ENCODE assay signal across 8 cellular contexts in the genomic region with DNA sequence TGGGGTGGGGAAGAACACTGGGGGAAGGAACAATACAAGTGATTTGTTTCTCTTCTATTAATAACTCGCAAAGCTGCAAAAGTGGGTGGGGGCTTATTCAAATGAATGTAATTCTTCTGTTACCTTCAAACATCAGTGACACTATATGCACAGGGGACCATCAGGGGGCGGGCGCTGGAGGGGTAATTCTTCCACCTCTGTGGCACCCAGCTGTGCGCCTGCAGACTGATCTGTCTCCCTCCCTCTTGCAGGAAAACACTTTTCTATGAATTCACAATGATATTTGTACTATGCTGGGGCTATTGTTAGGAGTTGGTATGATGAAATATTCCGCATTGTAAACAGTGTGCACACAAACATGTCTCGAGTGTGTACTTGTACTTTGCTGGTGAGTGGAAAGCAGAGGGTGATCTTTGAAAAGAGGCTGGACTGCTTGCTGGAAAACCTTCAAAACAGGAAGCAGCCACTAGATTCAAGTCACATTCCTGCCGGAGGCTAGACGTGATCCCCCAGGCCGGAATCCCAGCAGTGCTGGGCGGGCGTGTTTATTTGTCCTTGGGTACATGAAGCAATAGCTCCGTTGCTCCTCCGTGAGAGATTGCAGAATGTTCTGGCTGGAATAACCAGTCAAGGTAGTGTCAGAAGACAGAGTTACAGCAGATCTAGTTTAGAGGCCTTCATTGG. TPM values are rescaled to one million over a fixed set of nuclear protein-coding genes. Genes with fewer than 3 reads are reported as not detected.
DNase-seq lines count a peak whose midpoint lies in the region; ATAC-seq and TF ChIP-seq lines count a peak whose summit lies in the region.

No MANE protein-coding gene starts in this region.

- no peak overlapping the region for H4K5ac ChIP-seq in H9 (ENCODE audit: insufficient read length, low read depth, low read length)

- H2BK15ac ChIP-seq in H9 (ENCODE audit: low read depth, low read length): no peak overlapping the region

- H2BK12ac ChIP-seq in H9 (ENCODE audit: insufficient read length, low read depth, low read length): no peak overlapping the region

- no peak overlapping the region for H4K91ac ChIP-seq in H9 (ENCODE audit: insufficient read length, low read depth, low read length)

- H3K4ac ChIP-seq in H9 (ENCODE audit: low read depth, low read length): no peak overlapping the region

- ATAC-seq in GM21723 (IDR thresholded peaks at IDR 0.05; ENCODE audit: unreplicated experiment) (no peak), HG02852 (IDR thresholded peaks at IDR 0.05; ENCODE audit: unreplicated experiment) (no peak)

- peaks cover 5% of the 10 kb centered on the region for H3K27me3 Mint-ChIP-seq in H9 (ENCODE audit: low read depth)
- H3K27me3 Mint-ChIP-seq in activated naive CD8-positive, alpha-beta T cell treated with anti-CD3 and anti-CD28 coated beads for 36 hours: no peaks in the 10 kb centered on the region

- H3K4me3 ChIP-seq in hepatocyte (no peak overlapping the region), smooth muscle cell (no peak overlapping the region)

- H3K4me3 Mint-ChIP-seq in H9: peak overlapping the region in 1 of 2 experiments; percentile 13; a peak in 2 of 5 replicates
- H3K4me3 Mint-ChIP-seq in activated naive CD8-positive, alpha-beta T cell treated with anti-CD3 and anti-CD28 coated beads for 36 hours: no peak overlapping the region

- H3K4me1 ChIP-seq in H9 (ENCODE audit: insufficient read depth, low read length): peaks cover 10% of the 10 kb centered on the region
- H3K4me1 ChIP-seq in hepatocyte (ENCODE audit: insufficient read depth): peaks cover 21% of the 10 kb centered on the region
- peaks cover 9% of the 10 kb centered on the region for H3K4me1 ChIP-seq in smooth muscle cell (ENCODE audit: low read depth)

- no peaks in the 10 kb centered on the region for H3K9me3 ChIP-seq in H9 (ENCODE audit: control insufficient read depth, low read depth, low read length)
- no peaks in the 10 kb centered on the region for H3K9me3 ChIP-seq in hepatocyte (ENCODE audit: low read depth)
- no peaks in the 10 kb centered on the region for H3K9me3 ChIP-seq in smooth muscle cell (replicated peaks; ENCODE audit: low read depth)

- H4K20me1 ChIP-seq in H9 (ENCODE audit: control insufficient read depth, insufficient read depth, insufficient read length) (no peaks in the 10 kb centered on the region), hepatocyte (ENCODE audit: insufficient read depth, poor library complexity, severe bottlenecking) (no peaks in the 10 kb centered on the region), smooth muscle cell (ENCODE audit: low read depth) (no peaks in the 10 kb centered on the region)

- no peak overlapping the region for H3K56ac ChIP-seq in H9 (ENCODE audit: insufficient read length, low read depth, low read length)

- H3K27ac Mint-ChIP-seq in H9: peak overlapping the region; percentile 59 to 85 (median 75)
- H3K27ac Mint-ChIP-seq in activated naive CD8-positive, alpha-beta T cell treated with anti-CD3 and anti-CD28 coated beads for 36 hours: no peak overlapping the region

- H3K14ac ChIP-seq in H9 (ENCODE audit: insufficient read depth, low read length): no peak overlapping the region

- peaks cover 49 to 59% of the 10 kb centered on the region in 2 experiments for H3K4me1 Mint-ChIP-seq in H9
- no peaks in the 10 kb centered on the region for H3K4me1 Mint-ChIP-seq in activated naive CD8-positive, alpha-beta T cell treated with anti-CD3 and anti-CD28 coated beads for 36 hours

- no peaks in the 10 kb centered on the region for H3K79me1 ChIP-seq in H9 (ENCODE audit: insufficient read depth, low read depth, low read length, poor library complexity, severe bottlenecking)

- no peaks in the 10 kb centered on the region for H3K36me3 Mint-ChIP-seq in H9 (ENCODE audit: insufficient read depth in 1 of 3, low read depth in 3 of 3)
- no peaks in the 10 kb centered on the region for H3K36me3 Mint-ChIP-seq in activated naive CD8-positive, alpha-beta T cell treated with anti-CD3 and anti-CD28 coated beads for 36 hours

- H3K23ac ChIP-seq in H9 (ENCODE audit: insufficient read length, low read depth, low read length): no peak overlapping the region

- no CpG with 5 or more reads among the region's 13 CpGs for WGBS in H9 (ENCODE audit: extremely low coverage, insufficient read length, low lambda C conversion rate)
- WGBS in adipose tissue, 3 donors: 22 to 47% (median 41%) methylated on average over 13 of the region's 13 CpGs
- WGBS in hepatocyte (ENCODE audit: low lambda C conversion rate, missing lambda C conversion rate): 23% methylated on average over 13 of the region's 13 CpGs
- WGBS in smooth muscle cell (ENCODE audit: low lambda C conversion rate): 32% methylated on average over 13 of the region's 13 CpGs

- H3K27ac ChIP-seq in H9 (ENCODE audit: insufficient read length, low read depth, low read length) (peak overlapping the region; percentile 13), adipose tissue (ENCODE audit: low read depth, low read length) (peak overlapping the region; percentile 28), hepatocyte (peak overlapping the region; percentile 90), smooth muscle cell (ENCODE audit: low read depth) (peak overlapping the region; percentile 24)

- H3T11ph ChIP-seq in H9 (ENCODE audit: low read length): no peak overlapping the region

- H3K18ac ChIP-seq in H9 (ENCODE audit: insufficient read length, low read depth, low read length): no peak overlapping the region

- H2BK120ac ChIP-seq in H9 (ENCODE audit: low read depth, low read length, poor library complexity, severe bottlenecking): no peak overlapping the region

- no peak overlapping the region for H4K8ac ChIP-seq in H9 (replicated peaks; ENCODE audit: insufficient read length, low read depth, low read length)

- no peak overlapping the region for H2BK5ac ChIP-seq in H9 (ENCODE audit: insufficient read length, low read length)

- peak overlapping the region; percentile 15 for H3K4me2 ChIP-seq in H9 (ENCODE audit: insufficient read depth, insufficient read length, low read length)
- peak overlapping the region; percentile 62 for H3K4me2 ChIP-seq in hepatocyte
- peak overlapping the region; percentile 62 for H3K4me2 ChIP-seq in smooth muscle cell

- H3K27me3 ChIP-seq in H9 (ENCODE audit: insufficient read depth, low read length) (no peaks in the 10 kb centered on the region), hepatocyte (no peaks in the 10 kb centered on the region), smooth muscle cell (ENCODE audit: low read depth) (no peaks in the 10 kb centered on the region)

- H3K9me2 ChIP-seq in hepatocyte (replicated peaks; ENCODE audit: insufficient read depth): no peaks in the 10 kb centered on the region

- no peak overlapping the region for H2AFZ ChIP-seq in H9 (ENCODE audit: low read length)
- peak overlapping the region; percentile 17 for H2AFZ ChIP-seq in hepatocyte
- peak overlapping the region; percentile 36 for H2AFZ ChIP-seq in smooth muscle cell (ENCODE audit: low read depth)

- no peaks in the 10 kb centered on the region for H3F3A ChIP-seq in smooth muscle cell (ENCODE audit: low read depth)

- no peak overlapping the region for H2BK20ac ChIP-seq in H9 (ENCODE audit: low read depth, low read length, poor library complexity, severe bottlenecking)

- no peaks in the 10 kb centered on the region for H3K23me2 ChIP-seq in H9 (ENCODE audit: insufficient read length, low read depth, low read length, poor library complexity, severe bottlenecking)

- H3K79me2 ChIP-seq in H9 (ENCODE audit: insufficient read depth, low read length): no peaks in the 10 kb centered on the region
- H3K79me2 ChIP-seq in hepatocyte: no peaks in the 10 kb centered on the region
- no peaks in the 10 kb centered on the region for H3K79me2 ChIP-seq in smooth muscle cell (ENCODE audit: low read depth)

- H3K36me3 ChIP-seq in hepatocyte (replicated peaks; ENCODE audit: insufficient read depth, low read depth): no peaks in the 10 kb centered on the region
- H3K36me3 ChIP-seq in smooth muscle cell (ENCODE audit: low read depth): no peaks in the 10 kb centered on the region

- no peaks in the 10 kb centered on the region for H3K9me3 Mint-ChIP-seq in H9
- no peaks in the 10 kb centered on the region for H3K9me3 Mint-ChIP-seq in activated naive CD8-positive, alpha-beta T cell treated with anti-CD3 and anti-CD28 coated beads for 36 hours

- H3K9ac ChIP-seq in H9 (ENCODE audit: extremely low read depth, insufficient read length, low read length) (no peak overlapping the region), smooth muscle cell (ENCODE audit: low read depth) (no peak overlapping the region)

- DNase-seq in H9: peak; percentile 58
- DNase-seq in hepatocyte (ENCODE audit: low spot score): peak; percentile 90
- peak; percentile 13 for DNase-seq in smooth muscle cell (lab: John Stamatoyannopoulos, UW; ENCODE audit: unreplicated experiment)
- no peak for DNase-seq in activated naive CD8-positive, alpha-beta T cell treated with anti-CD3 and anti-CD28 coated beads for 36 hours
- DNase-seq in NCI-H2171 treated with DMSO at 0.1 percent for 48 hours (lab: John Stamatoyannopoulos, UW): no peak

- H2AK5ac ChIP-seq in H9 (ENCODE audit: insufficient read length, low read length): no peak overlapping the region

- TF ChIP-seq CTCF in H9 (conservative IDR thresholded peaks at IDR 0.05) (no peak), hepatocyte (IDR thresholded peaks at IDR 0.05; ENCODE audit: poor library complexity) (no peak), smooth muscle cell (IDR thresholded peaks at IDR 0.05; ENCODE audit: borderline replicate concordance, insufficient read depth, poor library complexity, severe bottlenecking) (no peak)

RNA-seq across cellular contexts. Expression of gene BNIP3, which starts 15.8 kb away (rescaled TPM):
- total RNA-seq in H9 (2021): 57.1 and 58.0 TPM in 2 replicates
- polyA plus RNA-seq in adipose tissue: 100 to 1,000 TPM in 1 of 3 donors, 10 to 100 TPM in 2; 34.5 to 382 (median 57.9) TPM
- 93.2 and 112 TPM in 2 replicates for total RNA-seq in hepatocyte
- polyA plus RNA-seq in hepatocyte: 82.4 and 89.5 TPM in 2 replicates
- 290 and 292 TPM in 2 replicates for total RNA-seq in smooth muscle cell
- 213 and 244 TPM in 2 replicates for polyA plus RNA-seq in smooth muscle cell
- total RNA-seq in activated naive CD8-positive, alpha-beta T cell treated with anti-CD3 and anti-CD28 coated beads for 36 hours: 100 to 1,000 TPM; 115 to 121 TPM

Comparison
In these comparisons a context has a peak if more than half of its experiments do, and no peak if none do; other contexts are left out.
1. DNase-seq: peak in H9 (single experiment), hepatocyte (single experiment) and smooth muscle cell (single experiment); none in activated naive CD8-positive, alpha-beta T cell treated with anti-CD3 and anti-CD28 coated beads for 36 hours (single experiment) and NCI-H2171 treated with DMSO at 0.1 percent for 48 hours (single experiment).
2. H3K27ac ChIP-seq: peak in every context shown above with its lines; median percentile 90 in hepatocyte; 28 in adipose tissue; 24 in smooth muscle cell; 13 in H9.
3. Peak in every context shown above with its lines, with median percentiles within 50 percentile points of each other: H3K4me2 ChIP-seq.